1 cellular context compared by ENCODE assay signal in the genomic region with DNA sequence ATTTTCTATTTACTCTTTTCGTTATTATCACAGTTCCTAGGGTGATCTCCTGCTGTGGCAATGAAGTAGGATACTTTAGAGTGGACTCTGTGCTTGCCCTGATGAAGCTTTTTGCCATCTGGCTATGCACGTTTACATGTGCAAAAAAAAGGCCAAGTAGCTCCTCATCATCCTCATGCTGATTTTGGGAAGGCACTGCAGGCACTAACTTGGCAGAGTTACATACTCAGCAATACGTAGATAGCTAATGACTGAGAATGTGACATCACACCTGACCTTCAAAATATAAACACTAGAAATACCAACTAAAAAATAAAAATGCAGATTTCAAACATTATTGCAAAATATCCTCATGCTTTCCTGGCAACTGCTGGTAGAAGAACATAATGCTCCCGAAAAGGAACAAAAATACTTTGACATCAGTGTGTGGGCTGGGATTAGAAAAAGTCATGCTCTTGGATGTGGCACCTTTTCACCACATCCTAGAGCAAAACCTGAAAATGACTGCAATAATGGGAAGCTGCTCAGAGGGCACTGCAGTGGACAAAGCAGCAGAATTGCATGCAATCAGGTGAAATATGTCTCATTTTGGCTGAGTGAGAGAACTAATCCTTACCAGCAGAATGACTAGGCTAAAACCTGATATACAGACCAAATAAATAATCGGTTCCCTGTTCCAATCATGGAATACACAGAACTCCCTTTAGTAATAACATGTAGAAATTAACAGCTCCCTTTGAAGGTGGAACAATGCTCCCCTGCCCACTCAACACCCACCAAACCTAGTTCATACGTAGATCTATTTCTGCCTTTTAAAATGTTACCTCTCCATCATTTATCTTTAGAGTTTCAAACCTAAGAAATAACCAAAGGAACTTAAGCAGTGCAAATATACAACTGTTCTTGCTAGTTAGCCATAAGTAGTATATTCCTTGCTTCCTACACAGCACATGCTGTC.
TF ChIP-seq lines count a peak whose summit lies in the region.

No MANE protein-coding gene starts in this region.

TF ChIP-seq in GM23338, 12 proteins besides CTCF, POLR2A, EP300 and RAD21 (continued from another document):
- TF ChIP-seq, protein P1, sequence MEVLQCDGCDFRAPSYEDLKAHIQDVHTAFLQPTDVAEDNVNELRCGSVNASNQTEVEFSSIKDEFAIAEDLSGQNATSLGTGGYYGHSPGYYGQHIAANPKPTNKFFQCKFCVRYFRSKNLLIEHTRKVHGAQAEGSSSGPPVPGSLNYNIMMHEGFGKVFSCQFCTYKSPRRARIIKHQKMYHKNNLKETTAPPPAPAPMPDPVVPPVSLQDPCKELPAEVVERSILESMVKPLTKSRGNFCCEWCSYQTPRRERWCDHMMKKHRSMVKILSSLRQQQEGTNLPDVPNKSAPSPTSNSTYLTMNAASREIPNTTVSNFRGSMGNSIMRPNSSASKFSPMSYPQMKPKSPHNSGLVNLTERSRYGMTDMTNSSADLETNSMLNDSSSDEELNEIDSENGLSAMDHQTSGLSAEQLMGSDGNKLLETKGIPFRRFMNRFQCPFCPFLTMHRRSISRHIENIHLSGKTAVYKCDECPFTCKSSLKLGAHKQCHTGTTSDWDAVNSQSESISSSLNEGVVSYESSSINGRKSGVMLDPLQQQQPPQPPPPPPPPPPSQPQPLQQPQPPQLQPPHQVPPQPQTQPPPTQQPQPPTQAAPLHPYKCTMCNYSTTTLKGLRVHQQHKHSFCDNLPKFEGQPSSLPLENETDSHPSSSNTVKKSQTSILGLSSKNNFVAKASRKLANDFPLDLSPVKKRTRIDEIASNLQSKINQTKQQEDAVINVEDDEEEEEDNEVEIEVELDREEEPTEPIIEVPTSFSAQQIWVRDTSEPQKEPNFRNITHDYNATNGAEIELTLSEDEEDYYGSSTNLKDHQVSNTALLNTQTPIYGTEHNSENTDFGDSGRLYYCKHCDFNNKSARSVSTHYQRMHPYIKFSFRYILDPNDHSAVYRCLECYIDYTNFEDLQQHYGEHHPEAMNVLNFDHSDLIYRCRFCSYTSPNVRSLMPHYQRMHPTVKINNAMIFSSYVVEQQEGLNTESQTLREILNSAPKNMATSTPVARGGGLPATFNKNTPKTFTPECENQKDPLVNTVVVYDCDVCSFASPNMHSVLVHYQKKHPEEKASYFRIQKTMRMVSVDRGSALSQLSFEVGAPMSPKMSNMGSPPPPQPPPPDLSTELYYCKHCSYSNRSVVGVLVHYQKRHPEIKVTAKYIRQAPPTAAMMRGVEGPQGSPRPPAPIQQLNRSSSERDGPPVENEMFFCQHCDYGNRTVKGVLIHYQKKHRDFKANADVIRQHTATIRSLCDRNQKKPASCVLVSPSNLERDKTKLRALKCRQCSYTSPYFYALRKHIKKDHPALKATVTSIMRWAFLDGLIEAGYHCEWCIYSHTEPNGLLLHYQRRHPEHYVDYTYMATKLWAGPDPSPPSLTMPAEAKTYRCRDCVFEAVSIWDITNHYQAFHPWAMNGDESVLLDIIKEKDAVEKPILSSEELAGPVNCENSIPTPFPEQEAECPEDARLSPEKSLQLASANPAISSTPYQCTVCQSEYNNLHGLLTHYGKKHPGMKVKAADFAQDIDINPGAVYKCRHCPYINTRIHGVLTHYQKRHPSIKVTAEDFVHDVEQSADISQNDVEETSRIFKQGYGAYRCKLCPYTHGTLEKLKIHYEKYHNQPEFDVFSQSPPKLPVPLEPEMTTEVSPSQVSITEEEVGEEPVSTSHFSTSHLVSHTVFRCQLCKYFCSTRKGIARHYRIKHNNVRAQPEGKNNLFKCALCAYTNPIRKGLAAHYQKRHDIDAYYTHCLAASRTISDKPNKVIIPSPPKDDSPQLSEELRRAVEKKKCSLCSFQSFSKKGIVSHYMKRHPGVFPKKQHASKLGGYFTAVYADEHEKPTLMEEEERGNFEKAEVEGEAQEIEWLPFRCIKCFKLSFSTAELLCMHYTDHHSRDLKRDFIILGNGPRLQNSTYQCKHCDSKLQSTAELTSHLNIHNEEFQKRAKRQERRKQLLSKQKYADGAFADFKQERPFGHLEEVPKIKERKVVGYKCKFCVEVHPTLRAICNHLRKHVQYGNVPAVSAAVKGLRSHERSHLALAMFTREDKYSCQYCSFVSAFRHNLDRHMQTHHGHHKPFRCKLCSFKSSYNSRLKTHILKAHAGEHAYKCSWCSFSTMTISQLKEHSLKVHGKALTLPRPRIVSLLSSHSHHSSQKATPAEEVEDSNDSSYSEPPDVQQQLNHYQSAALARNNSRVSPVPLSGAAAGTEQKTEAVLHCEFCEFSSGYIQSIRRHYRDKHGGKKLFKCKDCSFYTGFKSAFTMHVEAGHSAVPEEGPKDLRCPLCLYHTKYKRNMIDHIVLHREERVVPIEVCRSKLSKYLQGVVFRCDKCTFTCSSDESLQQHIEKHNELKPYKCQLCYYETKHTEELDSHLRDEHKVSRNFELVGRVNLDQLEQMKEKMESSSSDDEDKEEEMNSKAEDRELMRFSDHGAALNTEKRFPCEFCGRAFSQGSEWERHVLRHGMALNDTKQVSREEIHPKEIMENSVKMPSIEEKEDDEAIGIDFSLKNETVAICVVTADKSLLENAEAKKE (CRISPR knock-in tag; IDR thresholded peaks at IDR 0.05): no peak
- no peak for TF ChIP-seq STAT1 (IDR thresholded peaks at IDR 0.05; ENCODE audit: unreplicated experiment)
- no peak for TF ChIP-seq POLR2AphosphoS5 (IDR thresholded peaks at IDR 0.05; ENCODE audit: low read depth)
TF ChIP-seq in GM23338: peak in this region for 0.
